Comparison of ENCODE assay signal across 8 cellular contexts in genomic region chr15:80695911-80696651, GRCh38. TPM values are rescaled to one million over a fixed set of nuclear protein-coding genes. Genes with fewer than 3 reads are reported as not detected.
DNase-seq lines count a peak whose midpoint lies in the region; ATAC-seq and TF ChIP-seq lines count a peak whose summit lies in the region.

No MANE protein-coding gene starts in this region.

- no peaks in the 10 kb centered on the region for H4K20me1 ChIP-seq in HCT116 (ENCODE audit: insufficient read depth)

- POLR2A ChIA-PET in HCT116 (lab: Charles Lee): interaction anchor here (1.8 kb wide), 1 partner anchor 10 kb away, joined by 6 read pairs; no protein-coding TSS in a partner anchor

- H3K9me3 Mint-ChIP-seq in CD14-positive monocyte: no peaks in the 10 kb centered on the region

- TF ChIP-seq RAD21 in HCT116 (IDR thresholded peaks at IDR 0.05; ENCODE audit: low read depth): peak; percentile 21; the same call in 1 of the 2 replicates

- TF ChIP-seq CTCF in CD14-positive monocyte (IDR thresholded peaks at IDR 0.05) (peak; percentile 31), HCT116 (IDR thresholded peaks at IDR 0.05 in 2 of 3, conservative IDR thresholded peaks at IDR 0.05 in 1 of 3; ENCODE audit: borderline replicate concordance in 1 of 3, insufficient read depth in 1 of 3, low read depth in 2 of 3, low read length in 2 of 3) (peak; percentile 23 to 41 (median 40); a peak in 4 of 6 replicates), breast epithelium (IDR thresholded peaks at IDR 0.05) (peak in 1 of 3 donors; percentile 22)

- peak overlapping the region; percentile 81 for H3K27ac ChIP-seq in HCT116 (ENCODE audit: low read depth, low read length)
- H3K27ac ChIP-seq in SK-N-MC: no peak overlapping the region
- H3K27ac ChIP-seq in breast epithelium: peak overlapping the region; percentile 68 to 88

- H3K27me3 ChIP-seq in HCT116 (ENCODE audit: insufficient read depth, low read length): no peaks in the 10 kb centered on the region
- H3K27me3 ChIP-seq in breast epithelium: no peaks in the 10 kb centered on the region

- H3K36me3 Mint-ChIP-seq in CD14-positive monocyte: no peaks in the 10 kb centered on the region

- no peaks in the 10 kb centered on the region for H3K36me3 ChIP-seq in HCT116 (ENCODE audit: control insufficient read depth in 1 of 2, insufficient read depth in 2 of 2, low read length in 2 of 2)
- no peaks in the 10 kb centered on the region for H3K36me3 ChIP-seq in SK-N-MC (ENCODE audit: insufficient read depth, low read length)
- no peaks in the 10 kb centered on the region for H3K36me3 ChIP-seq in breast epithelium

- H2AFZ ChIP-seq in HCT116 (ENCODE audit: low read depth, low read length, poor library complexity, severe bottlenecking): no peak overlapping the region

- BruUV-seq in HCT116 (replicated peaks; lab: Mats Ljungman, UMichigan): no TSS peak

- H3K9me2 ChIP-seq in HCT116 (ENCODE audit: insufficient read depth): no peaks in the 10 kb centered on the region

- H3K79me2 ChIP-seq in HCT116 (ENCODE audit: insufficient read depth, low read length): peaks cover 55% of the 10 kb centered on the region

- H3K4me3 ChIP-seq in HCT116 (replicated peaks in 1 of 2; ENCODE audit: low read depth in 1 of 2, low read length in 2 of 2): peak overlapping the region; percentile 79 to 81
- peak overlapping the region; percentile 78 for H3K4me3 ChIP-seq in SK-N-MC
- H3K4me3 ChIP-seq in breast epithelium: peak overlapping the region; percentile 64 to 89 (median 76)

- H3K9ac ChIP-seq in HCT116 (ENCODE audit: low read length): peak overlapping the region; percentile 78
- H3K9ac ChIP-seq in SK-N-MC (ENCODE audit: insufficient read length): no peak overlapping the region

- peak; percentile 57 for DNase-seq in CD14-positive monocyte (ENCODE audit: low spot score)
- DNase-seq in HCT116 (ENCODE audit: low read depth, low spot score): no peak
- no peak for DNase-seq in SK-N-MC (ENCODE audit: low read depth, low spot score)
- peak in 1 of 2 donors; percentile 20 for DNase-seq in breast epithelium (ENCODE audit: low spot score in 2 of 2)
- peak; percentile 52 for DNase-seq in left kidney (ENCODE audit: low read depth, low spot score)
- DNase-seq in stimulated activated CD8-positive, alpha-beta memory T cell treated with anti-CD3 and anti-CD28 coated beads, Interleukin-4, amount 100 ng/mL, for 48 hours: peak; percentile 33

- H3K4me3 Mint-ChIP-seq in CD14-positive monocyte: peak overlapping the region; percentile 97

- peaks cover 5 to 20% of the 10 kb centered on the region in 2 experiments; a peak in 3 of 4 replicates for H3K4me1 ChIP-seq in HCT116 (ENCODE audit: control insufficient read depth in 1 of 2, insufficient read depth in 2 of 2, low read length in 2 of 2)
- peaks cover 0 to 6% of the 10 kb centered on the region in 2 donors for H3K4me1 ChIP-seq in breast epithelium

- TF ChIP-seq POLR2A in HCT116 (IDR thresholded peaks at IDR 0.05; ENCODE audit: borderline replicate concordance, extremely low read depth, insufficient read depth, insufficient read length) (no peak), breast epithelium (IDR thresholded peaks at IDR 0.05) (no peak)

- H3K9me3 ChIP-seq in HCT116 (ENCODE audit: control insufficient read depth in 1 of 2, insufficient read depth in 1 of 2, low read depth in 1 of 2, low read length in 2 of 2) (no peaks in the 10 kb centered on the region), SK-N-MC (ENCODE audit: low read depth, low read length) (no peaks in the 10 kb centered on the region), breast epithelium (no peaks in the 10 kb centered on the region)

- H3K27me3 Mint-ChIP-seq in CD14-positive monocyte (ENCODE audit: low read depth in 3 of 3): peaks cover 10 to 11% (median 11%) of the 10 kb centered on the region in 3 donors

- RAD21 ChIA-PET in HCT116 (lab: Charles Lee; ENCODE audit: low non-redundant PET in 1 of 2, low total read pairs in 2 of 2, uncharacterized antibody in 2 of 2, unreplicated experiment in 2 of 2): interaction anchor here in 1 of 2 experiments (1.2 kb wide), 1 partner anchor 274 kb away, joined by 3 read pairs; no protein-coding TSS in a partner anchor

- peak; percentile 51 for ATAC-seq in HCT116
- ATAC-seq in HG02938 (IDR thresholded peaks at IDR 0.05; ENCODE audit: unreplicated experiment): no peak
- ATAC-seq in GM18873 (IDR thresholded peaks at IDR 0.05; ENCODE audit: low FRiP score, unreplicated experiment): no peak

- H3K4me2 ChIP-seq in HCT116 (ENCODE audit: low read length): peak overlapping the region; percentile 88

- H3K27ac Mint-ChIP-seq in CD14-positive monocyte: peak overlapping the region in 6 of 7 donors; percentile 33 to 82 (median 58)

- CTCF ChIA-PET in HCT116 (lab: Charles Lee): interaction anchor here (0.7 to 2.9 kb wide), 3 partner anchors 12 to 129 kb away, joined by 3 to 15 read pairs (median 3); no protein-coding TSS in a partner anchor

- peaks cover 21% of the 10 kb centered on the region for H3K4me1 Mint-ChIP-seq in CD14-positive monocyte

- intact Hi-C loops in CD14-positive monocyte (cut with micrococcal nuclease): loop anchor here in 1 of 2 donors (5.0 kb wide), 1 partner anchor 81 kb away; the partner anchor contains the start of gene CEMIP
- intact Hi-C loops in HCT116 (cut with micrococcal nuclease): loop anchor here (1.0 to 5.0 kb wide), 2 partner anchors 129 to 276 kb away; no protein-coding TSS in a partner anchor
- intact Hi-C loops in breast epithelium (cut with DNase I; ENCODE audit: low total_unique reads): loop anchor here (10.0 kb wide), 1 partner anchor 1979 kb away; no protein-coding TSS in a partner anchor

TF ChIP-seq in HCT116, 20 proteins besides CTCF, POLR2A, EP300 and RAD21:
- peak; percentile 10; the same call in 1 of the 2 replicates for TF ChIP-seq MAX (IDR thresholded peaks at IDR 0.05)
- TF ChIP-seq ELF1 (IDR thresholded peaks at IDR 0.05; ENCODE audit: borderline replicate concordance, low read depth): no peak

RNA-seq across cellular contexts. Expression of gene ABHD17C, which starts 1.0 kb away (rescaled TPM):
- under 1 TPM; 0.48 to 0.68 TPM for polyA plus RNA-seq in CD14-positive monocyte
- total RNA-seq in HCT116 (2021; ENCODE audit: unreplicated experiment): 27.9 TPM
- 17.6 and 20.3 TPM in 2 replicates for polyA plus RNA-seq in HCT116 (2012)
- total RNA-seq in breast epithelium: 1 to 10 TPM; 1.3 to 5.2 (median 5.1) TPM

Comparison
In these comparisons a context has a peak if more than half of its experiments do, and no peak if none do; other contexts are left out.
1. DNase-seq: peak in CD14-positive monocyte (single experiment), left kidney (single experiment) and stimulated activated CD8-positive, alpha-beta memory T cell treated with anti-CD3 and anti-CD28 coated beads, Interleukin-4, amount 100 ng/mL, for 48 hours (single experiment); none in HCT116 (single experiment) and SK-N-MC (single experiment).
2. Peak in every context shown above with its lines, with median percentiles within 50 percentile points of each other: H3K4me3 ChIP-seq.